Comparison of ENCODE assay signal across 1 cellular context in genomic region chr14:67516679-67517078, GRCh38.
TF ChIP-seq lines count a peak whose summit lies in the region.

No MANE protein-coding gene starts in this region.

TF ChIP-seq in K562, 482 proteins besides CTCF, POLR2A, EP300 and RAD21:
- TF ChIP-seq ZNF175 (CRISPR knock-in tag; IDR thresholded peaks at IDR 0.05; ENCODE audit: low read depth) (no peak), L3MBTL2 (IDR thresholded peaks at IDR 0.05) (peak; percentile 21; the same call in 1 of the 2 replicates)
